In the genomic region with DNA sequence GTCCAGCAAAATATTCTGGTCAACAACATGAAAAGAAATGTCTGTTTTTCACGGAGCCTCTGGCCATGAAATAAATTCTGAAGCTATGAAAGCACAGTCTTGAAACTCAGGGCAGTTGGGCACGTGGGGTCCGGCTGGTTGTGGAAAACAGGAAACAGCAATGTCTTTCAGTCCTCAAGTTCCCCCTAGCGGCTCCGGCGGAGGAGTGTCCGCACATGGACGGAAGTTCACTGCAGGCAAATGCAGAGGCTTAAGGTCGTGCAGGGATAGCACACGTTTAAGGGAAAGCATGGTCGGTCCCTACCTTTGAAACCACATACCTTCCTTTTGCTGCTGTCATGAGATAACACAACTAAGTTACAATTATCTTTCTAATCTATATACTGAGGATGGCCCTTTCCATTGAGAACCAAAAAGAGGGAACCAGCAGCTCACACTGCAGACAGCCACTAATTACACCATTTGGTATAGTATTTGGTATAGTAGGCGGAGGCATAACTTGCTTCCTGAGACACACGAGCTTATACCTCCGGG, we compare ENCODE assay signal across 8 cellular contexts. TPM values are rescaled to one million over a fixed set of nuclear protein-coding genes. Genes with fewer than 3 reads are reported as not detected.
DNase-seq lines count a peak whose midpoint lies in the region; ATAC-seq lines count a peak whose summit lies in the region.

No MANE protein-coding gene starts in this region.

- peak overlapping the region; percentile 72 for H3K27ac Mint-ChIP-seq in activated CD8-positive, alpha-beta T cell treated with anti-CD3 and anti-CD28 coated beads, Interleukin-2, amount 10 ng/mL, durations not matched to agents 7 days and 5 days
- H3K27ac Mint-ChIP-seq in effector memory CD8-positive, alpha-beta T cell = peak overlapping the region; percentile 29 to 83

- DNase-seq in CMK (ENCODE audit: low read depth) (peak; percentile 58), HS-27A (ENCODE audit: low read depth) (peak; percentile 68), NOMO-1 treated with DMSO at 0.1 percent for 48 hours (lab: John Stamatoyannopoulos, UW; ENCODE audit: unreplicated experiment) (peak; percentile 95), mesenteric fat pad (ENCODE audit: low spot score) (peak; percentile 92)
- peak; percentile 88 for DNase-seq in activated CD8-positive, alpha-beta T cell treated with anti-CD3 and anti-CD28 coated beads, Interleukin-2, amount 10 ng/mL, durations not matched to agents 7 days and 5 days
- peak; percentile 64 to 71 (median 66) for DNase-seq in effector memory CD8-positive, alpha-beta T cell
- DNase-seq in stimulated activated CD8-positive, alpha-beta memory T cell treated with anti-CD3 and anti-CD28 coated beads, Interleukin-2, amount 100 ng/mL, for 48 hours (ENCODE audit: low read depth in 2 of 2) = peak; percentile 66 to 68

- ATAC-seq in GM21360 (IDR thresholded peaks at IDR 0.05; ENCODE audit: unreplicated experiment) = peak; percentile 94
- ATAC-seq in activated CD8-positive, alpha-beta T cell treated with anti-CD3 and anti-CD28 coated beads, Interleukin-2, amount 10 ng/mL, durations not matched to agents 7 days and 5 days = peak; percentile 100
- peak; percentile 95 for ATAC-seq in effector memory CD8-positive, alpha-beta T cell (replicated peaks)

- no peaks in the 10 kb centered on the region for H3K9me3 Mint-ChIP-seq in activated CD8-positive, alpha-beta T cell treated with anti-CD3 and anti-CD28 coated beads, Interleukin-2, amount 10 ng/mL, durations not matched to agents 7 days and 5 days (ENCODE audit: insufficient read depth)
- no peaks in the 10 kb centered on the region for H3K9me3 Mint-ChIP-seq in effector memory CD8-positive, alpha-beta T cell

- CTCF ChIA-PET in activated CD8-positive, alpha-beta T cell treated with anti-CD3 and anti-CD28 coated beads, Interleukin-2, amount 10 ng/mL, durations not matched to agents 7 days and 5 days (lab: Charles Lee) = interaction anchor here (0.6 to 6.3 kb wide), 57 partner anchors 9 to 607 kb away, joined by 3 to 89 read pairs (median 4); a partner anchor contains a TSS

- POLR2A ChIA-PET in activated CD8-positive, alpha-beta T cell treated with anti-CD3 and anti-CD28 coated beads, Interleukin-2, amount 10 ng/mL, durations not matched to agents 7 days and 5 days (lab: Charles Lee) = interaction anchor here (1.1 to 1.2 kb wide), 4 partner anchors 52 to 209 kb away, joined by 3 to 6 read pairs (median 3); a partner anchor contains a TSS

- H3K27me3 Mint-ChIP-seq in activated CD8-positive, alpha-beta T cell treated with anti-CD3 and anti-CD28 coated beads, Interleukin-2, amount 10 ng/mL, durations not matched to agents 7 days and 5 days (ENCODE audit: low read depth) = peaks cover 4% of the 10 kb centered on the region
- peaks cover 0 to 19% of the 10 kb centered on the region in 2 donors for H3K27me3 Mint-ChIP-seq in effector memory CD8-positive, alpha-beta T cell

- no peaks in the 10 kb centered on the region for H3K36me3 Mint-ChIP-seq in activated CD8-positive, alpha-beta T cell treated with anti-CD3 and anti-CD28 coated beads, Interleukin-2, amount 10 ng/mL, durations not matched to agents 7 days and 5 days (ENCODE audit: low read depth)
- H3K36me3 Mint-ChIP-seq in effector memory CD8-positive, alpha-beta T cell (ENCODE audit: insufficient read depth) = no peaks in the 10 kb centered on the region

- no peak overlapping the region for H3K4me3 Mint-ChIP-seq in activated CD8-positive, alpha-beta T cell treated with anti-CD3 and anti-CD28 coated beads, Interleukin-2, amount 10 ng/mL, durations not matched to agents 7 days and 5 days
- H3K4me3 Mint-ChIP-seq in effector memory CD8-positive, alpha-beta T cell = peak overlapping the region in 1 of 2 donors; percentile 54

- peaks cover 35% of the 10 kb centered on the region for H3K4me1 Mint-ChIP-seq in activated CD8-positive, alpha-beta T cell treated with anti-CD3 and anti-CD28 coated beads, Interleukin-2, amount 10 ng/mL, durations not matched to agents 7 days and 5 days (ENCODE audit: low read depth)
- peaks cover 5 to 11% of the 10 kb centered on the region in 2 donors for H3K4me1 Mint-ChIP-seq in effector memory CD8-positive, alpha-beta T cell (ENCODE audit: low read depth in 2 of 2)

RNA-seq across cellular contexts. Expression of a gene that starts 52.5 kb away (rescaled TPM):
- total RNA-seq in activated CD8-positive, alpha-beta T cell treated with anti-CD3 and anti-CD28 coated beads, Interleukin-2, amount 10 ng/mL, durations not matched to agents 7 days and 5 days = 10 to 100 TPM; 53.5 to 55.8 TPM
- total RNA-seq in mesenteric fat pad = 9.3 TPM

Comparison
In these comparisons a context has a peak if more than half of its experiments do, and no peak if none do; other contexts are left out.
1. Peak in every context shown above with its lines: DNase-seq and ATAC-seq.